Comparison of ENCODE assay signal across 13 cellular contexts in genomic region chr19:45249261-45250033, GRCh38. TPM values are rescaled to one million over a fixed set of nuclear protein-coding genes. Genes with fewer than 3 reads are reported as not detected.
A peak's percentile ranks its signal among the peaks of the same experiment; 100 is the strongest.
DNase-seq lines count a peak whose midpoint lies in the region; ATAC-seq and TF ChIP-seq lines count a peak whose summit lies in the region.
"Had no signal": no experiment of that assay in that cellular context is flagged by ENCODE, and none has a peak within 500 bp of the region (broad histone marks: within the 10 kb centered on the region; RNA-seq: fewer than 3 reads in every experiment).

No MANE protein-coding gene starts in this region.

- H3K4me1 Mint-ChIP-seq in activated T-cell treated with anti-CD3 and anti-CD28 coated beads, Interleukin-2, amount 50 U/mL, for 4 hours (ENCODE audit: low read depth) = peaks cover 26% of the 10 kb centered on the region
- peaks cover 19% of the 10 kb centered on the region for H3K4me1 Mint-ChIP-seq in activated T-helper 2 cell treated with anti-CD3 and anti-CD28 coated beads, Interferon-gamma antibody, Interleukin-2, Interleukin-4, amounts not matched to agents 10 μg/mL and 5 μg/mL and 100 μg/mL, durations not matched to agents 14 hours and 24 hours and 36 hours (ENCODE audit: low read depth)
- H3K4me1 Mint-ChIP-seq in neural progenitor cell = peaks cover 25% of the 10 kb centered on the region

- intact Hi-C loops in activated T-helper 2 cell treated with anti-CD3 and anti-CD28 coated beads, Interferon-gamma antibody, Interleukin-2, Interleukin-4, amounts not matched to agents 10 μg/mL and 5 μg/mL and 100 μg/mL, durations not matched to agents 14 hours and 24 hours and 36 hours (cut with micrococcal nuclease) = loop anchor here (2.0 to 5.0 kb wide), 3 partner anchors 62 to 228 kb away; no protein-coding TSS in a partner anchor
- intact Hi-C loops in dorsolateral prefrontal cortex (cut with DNase I) = loop anchor here (5.0 to 10.0 kb wide), 4 partner anchors 72 to 245 kb away; partner anchors contain the start of genes BLOC1S3 (in 1 of the 2), PPP1R37 (in 1 of the 2), RELB (in 1 of the 2) and TRAPPC6A (in 1 of the 2)

- no peaks in the 10 kb centered on the region for H3K36me3 ChIP-seq in KMS-11 (ENCODE audit: insufficient read depth)
- no peaks in the 10 kb centered on the region for H3K36me3 ChIP-seq in neural progenitor cell
- H3K36me3 ChIP-seq: left lung, neutrophil, uterus had no signal

- H3K27me3 ChIP-seq in KMS-11 (ENCODE audit: insufficient read depth, low read depth) (peaks cover 5% of the 10 kb centered on the region; the same call in 1 of the 2 replicates), neural progenitor cell (peaks cover 27% of the 10 kb centered on the region), dorsolateral prefrontal cortex (no peaks in the 10 kb centered on the region)
- H3K27me3 ChIP-seq: left lung, uterus had no signal

- peak overlapping the region; percentile 92 for H3K4me3 Mint-ChIP-seq in activated T-cell treated with anti-CD3 and anti-CD28 coated beads, Interleukin-2, amount 50 U/mL, for 4 hours
- H3K4me3 Mint-ChIP-seq in activated T-helper 2 cell treated with anti-CD3 and anti-CD28 coated beads, Interferon-gamma antibody, Interleukin-2, Interleukin-4, amounts not matched to agents 10 μg/mL and 5 μg/mL and 100 μg/mL, durations not matched to agents 14 hours and 24 hours and 36 hours (ENCODE audit: low read depth) = peak overlapping the region; percentile 26
- H3K4me3 Mint-ChIP-seq in neural progenitor cell = peak overlapping the region; percentile 91

- no peaks in the 10 kb centered on the region for H3K9me3 ChIP-seq in neural progenitor cell (ENCODE audit: low read depth)
- H3K9me3 ChIP-seq: left lung, neutrophil, uterus had no signal

- no peak for DNase-seq in activated T-cell treated with anti-CD3 and anti-CD28 coated beads, Interleukin-2, amount 50 U/mL, for 4 hours
- no peak for DNase-seq in activated T-cell treated with anti-CD3 and anti-CD28 coated beads for 4 hours
- DNase-seq in activated T-helper 2 cell treated with anti-CD3 and anti-CD28 coated beads, Interferon-gamma antibody, Interleukin-2, Interleukin-4, amounts not matched to agents 10 μg/mL and 5 μg/mL and 100 μg/mL, durations not matched to agents 14 hours and 24 hours and 36 hours (ENCODE audit: low spot score) = no peak
- DNase-seq in neural progenitor cell (ENCODE audit: low spot score) = no peak
- DNase-seq in dorsolateral prefrontal cortex = no peak
- DNase-seq in NCI-H2029 treated with DMSO at 0.1 percent for 48 hours (lab: John Stamatoyannopoulos, UW) = no peak
- DNase-seq: GOT3, NCI-H510A had no signal

- H3F3A ChIP-seq in neural progenitor cell (ENCODE audit: low read depth) = peaks cover 20% of the 10 kb centered on the region

- TF ChIP-seq CTCF in KMS-11 (conservative IDR thresholded peaks at IDR 0.05; ENCODE audit: low read depth, low read length) (no peak), neural progenitor cell (IDR thresholded peaks at IDR 0.05) (no peak), dorsolateral prefrontal cortex (IDR thresholded peaks at IDR 0.05 in 54 of 56, conservative IDR thresholded peaks at IDR 0.05 in 2 of 56; ENCODE audit: low read depth in 1 of 56, partially characterized antibody in 56 of 56) (no peak)

- H3K4me1 ChIP-seq in KMS-11 (ENCODE audit: low read depth, poor library complexity, severe bottlenecking) (peaks cover 47% of the 10 kb centered on the region), neural progenitor cell (peaks cover 12% of the 10 kb centered on the region)

- H3K36me3 Mint-ChIP-seq in activated T-cell treated with anti-CD3 and anti-CD28 coated beads, Interleukin-2, amount 50 U/mL, for 4 hours (ENCODE audit: insufficient read depth) = no peaks in the 10 kb centered on the region
- no peaks in the 10 kb centered on the region for H3K36me3 Mint-ChIP-seq in activated T-helper 2 cell treated with anti-CD3 and anti-CD28 coated beads, Interferon-gamma antibody, Interleukin-2, Interleukin-4, amounts not matched to agents 10 μg/mL and 5 μg/mL and 100 μg/mL, durations not matched to agents 14 hours and 24 hours and 36 hours (ENCODE audit: low read depth)
- no peaks in the 10 kb centered on the region for H3K36me3 Mint-ChIP-seq in neural progenitor cell

- H3K27ac Mint-ChIP-seq in activated T-helper 2 cell treated with anti-CD3 and anti-CD28 coated beads, Interferon-gamma antibody, Interleukin-2, Interleukin-4, amounts not matched to agents 10 μg/mL and 5 μg/mL and 100 μg/mL, durations not matched to agents 14 hours and 24 hours and 36 hours = no peak overlapping the region
- H3K27ac Mint-ChIP-seq in neural progenitor cell = no peak overlapping the region

- H3K4me2 ChIP-seq in KMS-11 (peak overlapping the region; percentile 97; the same call in 1 of the 2 replicates), neural progenitor cell (no peak overlapping the region)

- H2AFZ ChIP-seq in KMS-11 (ENCODE audit: low read depth) = no peak overlapping the region; the same call in 1 of the 2 replicates
- H2AFZ ChIP-seq in neural progenitor cell (replicated peaks) = no peak overlapping the region

- H3K9me3 Mint-ChIP-seq in activated T-cell treated with anti-CD3 and anti-CD28 coated beads, Interleukin-2, amount 50 U/mL, for 4 hours = no peaks in the 10 kb centered on the region
- no peaks in the 10 kb centered on the region for H3K9me3 Mint-ChIP-seq in activated T-helper 2 cell treated with anti-CD3 and anti-CD28 coated beads, Interferon-gamma antibody, Interleukin-2, Interleukin-4, amounts not matched to agents 10 μg/mL and 5 μg/mL and 100 μg/mL, durations not matched to agents 14 hours and 24 hours and 36 hours
- no peaks in the 10 kb centered on the region for H3K9me3 Mint-ChIP-seq in neural progenitor cell

- H3K79me2 ChIP-seq in KMS-11 (ENCODE audit: insufficient read depth, low read depth) = peaks cover 6% of the 10 kb centered on the region; the same call in 1 of the 2 replicates
- peaks cover 37% of the 10 kb centered on the region for H3K79me2 ChIP-seq in neural progenitor cell (ENCODE audit: low read depth)

- ATAC-seq in activated T-cell treated with anti-CD3 and anti-CD28 coated beads, Interleukin-2, amount 50 U/mL, for 4 hours = no peak
- no peak for ATAC-seq in HG03565 (IDR thresholded peaks at IDR 0.05; ENCODE audit: unreplicated experiment)

- no peaks in the 10 kb centered on the region for H4K20me1 ChIP-seq in KMS-11 (ENCODE audit: insufficient read depth)
- H4K20me1 ChIP-seq in neural progenitor cell (ENCODE audit: low read depth) = peaks cover 28% of the 10 kb centered on the region

- H3K27me3 Mint-ChIP-seq in activated T-cell treated with anti-CD3 and anti-CD28 coated beads, Interleukin-2, amount 50 U/mL, for 4 hours (ENCODE audit: low read depth) = peaks cover 8% of the 10 kb centered on the region
- H3K27me3 Mint-ChIP-seq in activated T-helper 2 cell treated with anti-CD3 and anti-CD28 coated beads, Interferon-gamma antibody, Interleukin-2, Interleukin-4, amounts not matched to agents 10 μg/mL and 5 μg/mL and 100 μg/mL, durations not matched to agents 14 hours and 24 hours and 36 hours (ENCODE audit: low read depth) = peaks cover 3% of the 10 kb centered on the region
- peaks cover 4% of the 10 kb centered on the region for H3K27me3 Mint-ChIP-seq in neural progenitor cell (ENCODE audit: insufficient read depth, low read depth)

- H3K4me3 ChIP-seq in KMS-11 (IDR thresholded peaks at IDR 0.05; ENCODE audit: insufficient read depth, low read depth, low read length) = no peak overlapping the region
- no peak overlapping the region for H3K4me3 ChIP-seq in neural progenitor cell
- H3K4me3 ChIP-seq in dorsolateral prefrontal cortex = peak overlapping the region in 2 of 59 donors; percentile 55 to 70

- no peak overlapping the region for H3K27ac ChIP-seq in KMS-11
- H3K27ac ChIP-seq in neural progenitor cell = no peak overlapping the region
- H3K27ac ChIP-seq in dorsolateral prefrontal cortex = no peak overlapping the region
- H3K27ac ChIP-seq: left lung, neutrophil had no signal

- H3K9ac ChIP-seq in KMS-11 (no peak overlapping the region), neural progenitor cell (no peak overlapping the region)

RNA-seq across cellular contexts. Expression of gene MARK4, which starts 1.6 kb away (rescaled TPM):
- total RNA-seq in activated T-cell treated with anti-CD3 and anti-CD28 coated beads, Interleukin-2, amount 50 U/mL, for 4 hours = 10 to 100 TPM; 14.6 to 18.3 (median 15.9) TPM
- 25.6 and 28.9 TPM in 2 replicates for total RNA-seq in activated T-helper 2 cell treated with anti-CD3 and anti-CD28 coated beads, Interferon-gamma antibody, Interleukin-2, Interleukin-4, amounts not matched to agents 10 μg/mL and 5 μg/mL and 100 μg/mL, durations not matched to agents 14 hours and 24 hours and 36 hours
- 22.8 and 30.1 TPM in 2 replicates for total RNA-seq in neural progenitor cell (ENCODE audit: low replicate concordance)
- total RNA-seq in dorsolateral prefrontal cortex = 100 to 1,000 TPM in 32 of 120 experiments, 10 to 100 TPM in 88; 50.2 to 129 (median 88.9) TPM

RNA-seq across cellular contexts. Expression of gene EXOC3L2, which starts 4.2 kb away (rescaled TPM):
- not detected for total RNA-seq in activated T-cell treated with anti-CD3 and anti-CD28 coated beads, Interleukin-2, amount 50 U/mL, for 4 hours
- not detected in 2 replicates for total RNA-seq in activated T-helper 2 cell treated with anti-CD3 and anti-CD28 coated beads, Interferon-gamma antibody, Interleukin-2, Interleukin-4, amounts not matched to agents 10 μg/mL and 5 μg/mL and 100 μg/mL, durations not matched to agents 14 hours and 24 hours and 36 hours
- total RNA-seq in neural progenitor cell (ENCODE audit: low replicate concordance) (0.06 TPM in 1 of 2 replicates, not detected in the other), dorsolateral prefrontal cortex (under 1 TPM in 22 of 120 experiments, not detected in 98; 0.15 to 0.67 (median 0.22) TPM)

Comparison
In these comparisons a context has a peak if more than half of its experiments do, and no peak if none do; other contexts are left out.
1. H3K4me3 Mint-ChIP-seq: peak in every context shown above with its lines; median percentile 92 in activated T-cell treated with anti-CD3 and anti-CD28 coated beads, Interleukin-2, amount 50 U/mL, for 4 hours; 91 in neural progenitor cell; 26 in activated T-helper 2 cell treated with anti-CD3 and anti-CD28 coated beads, Interferon-gamma antibody, Interleukin-2, Interleukin-4, amounts not matched to agents 10 μg/mL and 5 μg/mL and 100 μg/mL, durations not matched to agents 14 hours and 24 hours and 36 hours.